ENCODE assay signal across 1 cellular context in genomic region chr1:8878448-8879347, GRCh38.
TF ChIP-seq lines count a peak whose summit lies in the region.

ENO1 (minus strand) TSS chr1:8878686; CDS start chr1:8874908, 3,778 bp downstream.

TF ChIP-seq in GM12878, 131 proteins besides CTCF, POLR2A, EP300 and RAD21 (continued from another document):
- TF ChIP-seq CEBPZ (IDR thresholded peaks at IDR 0.05; ENCODE audit: low read depth, low read length) (0 out of 2 replicates have a peak, but pooled peaks have one; percentile 9), IKZF1 (conservative IDR thresholded peaks at IDR 0.05) (peak; percentile 89), NR2C1 (IDR thresholded peaks at IDR 0.05) (peak; percentile 80), RBBP5 (conservative IDR thresholded peaks at IDR 0.05) (no peak), IRF5 (IDR thresholded peaks at IDR 0.05; ENCODE audit: borderline replicate concordance) (peak; percentile 39; the same call in 1 of the 2 replicates), ZBTB4 (CRISPR knock-in tag; IDR thresholded peaks at IDR 0.05) (no peak), ZNF24 (IDR thresholded peaks at IDR 0.05) (0 out of 2 replicates have a peak, but pooled peaks have one; percentile 29), LARP7 (IDR thresholded peaks at IDR 0.05) (peak; percentile 94), YBX1 (IDR thresholded peaks at IDR 0.05) (no peak), DPF2 (IDR thresholded peaks at IDR 0.05) (peak; percentile 99), ZBTB40 (IDR thresholded peaks at IDR 0.05; ENCODE audit: borderline replicate concordance) (peak; percentile 88), ZZZ3 (IDR thresholded peaks at IDR 0.05; ENCODE audit: control insufficient read depth, insufficient read length, low read depth) (no peak), CHD4 (IDR thresholded peaks at IDR 0.05) (no peak), MTA2 (IDR thresholded peaks at IDR 0.05; ENCODE audit: low read depth) (no peak), HDAC2 (IDR thresholded peaks at IDR 0.05) (no peak), RUNX3 (IDR thresholded peaks at IDR 0.05; ENCODE audit: low read length) (peak; percentile 76), IRF4 (IDR thresholded peaks at IDR 0.05; ENCODE audit: low read depth, low read length) (no peak; the same call in 1 of the 2 replicates), ZNF622 (IDR thresholded peaks at IDR 0.05) (no peak), TCF3 (IDR thresholded peaks at IDR 0.05; ENCODE audit: borderline replicate concordance, insufficient read depth, low read depth, low read length) (peak; percentile 88), HDAC6 (IDR thresholded peaks at IDR 0.05; ENCODE audit: unreplicated experiment) (no peak), ELK1 (IDR thresholded peaks at IDR 0.05; ENCODE audit: low read depth, low read length) (0 out of 2 replicates have a peak, but pooled peaks have one; percentile 35), ATF2 (IDR thresholded peaks at IDR 0.05; ENCODE audit: low read length) (no peak), KAT2A (conservative IDR thresholded peaks at IDR 0.05; ENCODE audit: control insufficient read depth, low read depth, low read length) (no peak), POU2F2 (IDR thresholded peaks at IDR 0.05; ENCODE audit: borderline replicate concordance, low read depth, low read length) (peak; percentile 94), JUNB (IDR thresholded peaks at IDR 0.05) (no peak), CEBPB (IDR thresholded peaks at IDR 0.05; ENCODE audit: borderline replicate concordance in 1 of 2, low read depth in 2 of 2, low read length in 2 of 2) (no peak), FOS (IDR thresholded peaks at IDR 0.05; ENCODE audit: borderline replicate concordance, extremely low read depth, insufficient read length) (peak; percentile 34), PML (IDR thresholded peaks at IDR 0.05; ENCODE audit: low read length) (peak; percentile 95), MAX (IDR thresholded peaks at IDR 0.05; ENCODE audit: low read depth, low read length) (peak; percentile 94), PRDM15 (CRISPR knock-in tag; IDR thresholded peaks at IDR 0.05) (no peak), CUX1 (IDR thresholded peaks at IDR 0.05; ENCODE audit: insufficient replicate concordance, low read depth, low read length) (no peak)
